8 cellular contexts compared by ENCODE assay signal in the genomic region with DNA sequence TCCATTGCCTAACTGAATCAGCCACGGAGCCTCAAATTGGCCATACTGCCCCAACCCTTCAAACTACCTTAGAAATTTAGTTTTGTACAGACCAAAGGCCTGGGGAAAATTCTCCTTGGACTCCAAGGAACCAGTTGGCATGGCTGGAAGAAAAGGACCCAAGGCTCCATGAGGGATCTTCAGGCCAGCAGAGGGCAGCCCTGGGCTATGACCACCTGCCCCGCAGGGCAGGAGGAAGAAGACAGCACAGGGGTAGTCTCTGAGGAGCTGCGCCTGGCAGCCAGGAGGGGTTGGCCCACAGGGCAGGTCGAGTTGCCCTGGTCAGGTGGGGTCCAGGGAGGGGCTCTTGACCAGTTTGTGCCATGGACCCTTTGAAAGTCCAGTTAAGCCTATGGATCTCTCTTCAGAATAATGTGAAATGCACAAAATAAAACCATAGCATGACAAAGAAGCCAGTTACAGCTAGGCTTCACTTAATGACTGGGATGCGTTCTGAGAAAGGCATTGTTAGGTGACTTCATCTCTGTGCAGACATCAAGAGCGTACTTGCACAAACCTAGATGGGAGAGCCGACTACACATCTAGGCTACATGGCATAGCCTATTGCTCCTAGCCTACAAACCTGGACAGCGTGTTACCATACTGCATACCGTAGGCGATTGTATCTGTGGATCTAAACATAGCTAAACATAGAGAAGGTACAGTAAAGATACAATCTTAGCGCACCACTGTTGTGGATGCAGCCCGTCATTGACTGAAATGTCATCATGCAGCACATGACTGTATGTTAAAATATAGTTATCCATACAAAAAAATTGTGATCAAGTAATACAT. TPM values are rescaled to one million over a fixed set of nuclear protein-coding genes. Genes with fewer than 3 reads are reported as not detected.
A peak's percentile ranks its signal among the peaks of the same experiment; 100 is the strongest.
DNase-seq lines count a peak whose midpoint lies in the region; ATAC-seq, FAIRE-seq and TF ChIP-seq lines count a peak whose summit lies in the region.

No MANE protein-coding gene starts in this region.

- H2AFZ ChIP-seq in astrocyte (ENCODE audit: low read depth, low read length), result no peak overlapping the region

- no peak overlapping the region for H3K4me3 Mint-ChIP-seq in astrocyte (ENCODE audit: unreplicated experiment)
- H3K4me3 Mint-ChIP-seq in activated T-helper 2 cell treated with anti-CD3 and anti-CD28 coated beads, Interferon-gamma antibody, Interleukin-2, Interleukin-4, amounts not matched to agents 10 μg/mL and 5 μg/mL and 100 μg/mL, durations not matched to agents 14 hours and 24 hours and 36 hours (ENCODE audit: low read depth), result no peak overlapping the region

- H3K27ac Mint-ChIP-seq in astrocyte (ENCODE audit: unreplicated experiment), result no peak overlapping the region
- no peak overlapping the region for H3K27ac Mint-ChIP-seq in activated T-helper 2 cell treated with anti-CD3 and anti-CD28 coated beads, Interferon-gamma antibody, Interleukin-2, Interleukin-4, amounts not matched to agents 10 μg/mL and 5 μg/mL and 100 μg/mL, durations not matched to agents 14 hours and 24 hours and 36 hours

- H3K4me2 ChIP-seq in astrocyte (ENCODE audit: low read length), result no peak overlapping the region

- no peaks in the 10 kb centered on the region for H3K79me2 ChIP-seq in astrocyte (ENCODE audit: insufficient read depth, low read length)

- no peak for FAIRE-seq in astrocyte (lab: Jason Lieb, UNC)

- H3K4me3 ChIP-seq in HFF-Myc (replicated peaks; ENCODE audit: low read depth, low read length) (no peak overlapping the region), RWPE2 (ENCODE audit: severe bottlenecking) (no peak overlapping the region), astrocyte (ENCODE audit: insufficient read depth, low read depth, low read length) (no peak overlapping the region)

- peaks cover 2% of the 10 kb centered on the region for H3K9me3 Mint-ChIP-seq in astrocyte (ENCODE audit: unreplicated experiment)
- no peaks in the 10 kb centered on the region for H3K9me3 Mint-ChIP-seq in activated T-helper 2 cell treated with anti-CD3 and anti-CD28 coated beads, Interferon-gamma antibody, Interleukin-2, Interleukin-4, amounts not matched to agents 10 μg/mL and 5 μg/mL and 100 μg/mL, durations not matched to agents 14 hours and 24 hours and 36 hours

- intact Hi-C loops in activated T-helper 2 cell treated with anti-CD3 and anti-CD28 coated beads, Interferon-gamma antibody, Interleukin-2, Interleukin-4, amounts not matched to agents 10 μg/mL and 5 μg/mL and 100 μg/mL, durations not matched to agents 14 hours and 24 hours and 36 hours (cut with micrococcal nuclease), result loop anchor here (1.0 kb wide), 1 partner anchor 28 kb away; no protein-coding TSS in a partner anchor

- peak; percentile 75 for TF ChIP-seq CTCF in HFF-Myc (IDR thresholded peaks at IDR 0.05; ENCODE audit: low read depth, low read length, missing control alignments)
- peak; percentile 76 for TF ChIP-seq CTCF in RWPE2 (IDR thresholded peaks at IDR 0.05; ENCODE audit: poor library complexity, severe bottlenecking)
- TF ChIP-seq CTCF in astrocyte (IDR thresholded peaks at IDR 0.05; ENCODE audit: insufficient read depth, low read depth, low read length), result peak; percentile 22

- H3K36me3 ChIP-seq in RWPE2 (ENCODE audit: low read depth), result no peaks in the 10 kb centered on the region
- no peaks in the 10 kb centered on the region for H3K36me3 ChIP-seq in astrocyte (ENCODE audit: insufficient read depth, low read length)

- DNase-seq in COR-L47 (lab: John Stamatoyannopoulos, UW) (peak; percentile 31), HFF-Myc (ENCODE audit: extremely low read depth, low read depth) (no peak), RWPE2 (ENCODE audit: low spot score) (no peak), astrocyte (ENCODE audit: low read depth) (no peak), iPS-NIHi11 (ENCODE audit: low spot score) (peak; percentile 93), NK-92 (lab: John Stamatoyannopoulos, UW; ENCODE audit: unreplicated experiment) (no peak)
- DNase-seq in stimulated activated CD4-positive, alpha-beta T cell treated with anti-CD3 and anti-CD28 coated beads, Interleukin-4, amount 100 ng/mL, for 1 hour, result peak; percentile 30
- no peak for DNase-seq in activated T-helper 2 cell treated with anti-CD3 and anti-CD28 coated beads, Interferon-gamma antibody, Interleukin-2, Interleukin-4, amounts not matched to agents 10 μg/mL and 5 μg/mL and 100 μg/mL, durations not matched to agents 14 hours and 24 hours and 36 hours (ENCODE audit: low spot score)

- H3K9me3 ChIP-seq in RWPE2 (ENCODE audit: severe bottlenecking) (no peaks in the 10 kb centered on the region), astrocyte (ENCODE audit: insufficient read depth, low read depth, low read length) (no peaks in the 10 kb centered on the region)

- no peaks in the 10 kb centered on the region for H3K4me1 ChIP-seq in RWPE2 (ENCODE audit: insufficient read depth, poor library complexity, severe bottlenecking)
- no peaks in the 10 kb centered on the region for H3K4me1 ChIP-seq in astrocyte (ENCODE audit: insufficient read depth, low read length)

- H3K27ac ChIP-seq in RWPE2 (ENCODE audit: poor library complexity, severe bottlenecking), result no peak overlapping the region
- H3K27ac ChIP-seq in astrocyte (ENCODE audit: low read depth, low read length), result no peak overlapping the region

- no peak overlapping the region for H3K9ac ChIP-seq in astrocyte (ENCODE audit: low read length)

- H3K27me3 ChIP-seq in RWPE2 (ENCODE audit: insufficient read depth, poor library complexity, severe bottlenecking), result no peaks in the 10 kb centered on the region
- peaks cover 10% of the 10 kb centered on the region for H3K27me3 ChIP-seq in astrocyte (ENCODE audit: insufficient read depth, low read length)

- no peaks in the 10 kb centered on the region for H3K4me1 Mint-ChIP-seq in astrocyte (ENCODE audit: low read depth, unreplicated experiment)
- no peaks in the 10 kb centered on the region for H3K4me1 Mint-ChIP-seq in activated T-helper 2 cell treated with anti-CD3 and anti-CD28 coated beads, Interferon-gamma antibody, Interleukin-2, Interleukin-4, amounts not matched to agents 10 μg/mL and 5 μg/mL and 100 μg/mL, durations not matched to agents 14 hours and 24 hours and 36 hours (ENCODE audit: low read depth)

- H4K20me1 ChIP-seq in astrocyte (ENCODE audit: insufficient read depth, low read length), result no peaks in the 10 kb centered on the region

- peaks cover 1% of the 10 kb centered on the region for H3K36me3 Mint-ChIP-seq in astrocyte (ENCODE audit: low read depth, unreplicated experiment)
- H3K36me3 Mint-ChIP-seq in activated T-helper 2 cell treated with anti-CD3 and anti-CD28 coated beads, Interferon-gamma antibody, Interleukin-2, Interleukin-4, amounts not matched to agents 10 μg/mL and 5 μg/mL and 100 μg/mL, durations not matched to agents 14 hours and 24 hours and 36 hours (ENCODE audit: low read depth), result no peaks in the 10 kb centered on the region

- H3K27me3 Mint-ChIP-seq in astrocyte (ENCODE audit: low read depth, unreplicated experiment), result peaks cover 27% of the 10 kb centered on the region
- H3K27me3 Mint-ChIP-seq in activated T-helper 2 cell treated with anti-CD3 and anti-CD28 coated beads, Interferon-gamma antibody, Interleukin-2, Interleukin-4, amounts not matched to agents 10 μg/mL and 5 μg/mL and 100 μg/mL, durations not matched to agents 14 hours and 24 hours and 36 hours (ENCODE audit: low read depth), result peaks cover 25% of the 10 kb centered on the region

- peak; percentile 84 for ATAC-seq in RWPE2 (ENCODE audit: low read depth)

RNA-seq across cellular contexts. Expression of a gene that starts 26.1 kb away (rescaled TPM):
- total RNA-seq in astrocyte, result not detected in 2 replicates
- total RNA-seq in activated T-helper 2 cell treated with anti-CD3 and anti-CD28 coated beads, Interferon-gamma antibody, Interleukin-2, Interleukin-4, amounts not matched to agents 10 μg/mL and 5 μg/mL and 100 μg/mL, durations not matched to agents 14 hours and 24 hours and 36 hours, result not detected in 2 replicates

RNA-seq across cellular contexts. Expression of a gene that starts 40.9 kb away (rescaled TPM):
- total RNA-seq in astrocyte, result not detected in 2 replicates
- not detected in 2 replicates for total RNA-seq in activated T-helper 2 cell treated with anti-CD3 and anti-CD28 coated beads, Interferon-gamma antibody, Interleukin-2, Interleukin-4, amounts not matched to agents 10 μg/mL and 5 μg/mL and 100 μg/mL, durations not matched to agents 14 hours and 24 hours and 36 hours

Comparison
In these comparisons a context has a peak if more than half of its experiments do, and no peak if none do; other contexts are left out.
1. DNase-seq: peak in COR-L47 (single experiment), iPS-NIHi11 (single experiment) and stimulated activated CD4-positive, alpha-beta T cell treated with anti-CD3 and anti-CD28 coated beads, Interleukin-4, amount 100 ng/mL, for 1 hour (single experiment); none in HFF-Myc (single experiment), RWPE2 (single experiment), astrocyte (single experiment), NK-92 (single experiment) and activated T-helper 2 cell treated with anti-CD3 and anti-CD28 coated beads, Interferon-gamma antibody, Interleukin-2, Interleukin-4, amounts not matched to agents 10 μg/mL and 5 μg/mL and 100 μg/mL, durations not matched to agents 14 hours and 24 hours and 36 hours (single experiment).
2. CTCF ChIP-seq: peak in every context shown above with its lines; median percentile 76 in RWPE2; 75 in HFF-Myc; 22 in astrocyte.